In genomic region chr6:108167449-108167903, GRCh38 we compare ENCODE assay signal across 15 cellular contexts. TPM values are rescaled to one million over a fixed set of nuclear protein-coding genes. Genes with fewer than 3 reads are reported as not detected.
DNase-seq lines count a peak whose midpoint lies in the region; ATAC-seq lines count a peak whose summit lies in the region.
"Had no signal": no experiment of that assay in that cellular context is flagged by ENCODE, and none has a peak within 500 bp of the region (broad histone marks: within the 10 kb centered on the region; RNA-seq: fewer than 3 reads in every experiment).

No MANE protein-coding gene starts in this region.

- peaks cover 100% of the 10 kb centered on the region for H3K27me3 ChIP-seq in trophoblast cell (ENCODE audit: insufficient read depth, low read length)

- no peak overlapping the region for H2BK5ac ChIP-seq in trophoblast cell (ENCODE audit: low read depth, low read length, poor library complexity)

- CTCF ChIA-PET in activated CD8-positive, alpha-beta T cell treated with anti-CD3 and anti-CD28 coated beads, Interleukin-2, amount 10 ng/mL, durations not matched to agents 7 days and 5 days (lab: Charles Lee) = interaction anchor here (1.3 kb wide), 1 partner anchor 360 kb away, joined by 3 read pairs; no protein-coding TSS in a partner anchor

- H4K8ac ChIP-seq in trophoblast cell (ENCODE audit: low read depth, low read length) = no peak overlapping the region

- H3K4me1 Mint-ChIP-seq in activated CD8-positive, alpha-beta T cell treated with anti-CD3 and anti-CD28 coated beads, Interleukin-2, amount 10 ng/mL, durations not matched to agents 7 days and 5 days (ENCODE audit: low read depth) = peaks cover 33% of the 10 kb centered on the region

- H3K36me3 ChIP-seq in trophoblast cell (ENCODE audit: control insufficient read depth in 1 of 2, insufficient read depth in 2 of 2, low read length in 2 of 2) = no peaks in the 10 kb centered on the region
- H3K36me3 ChIP-seq: esophagus muscularis mucosa had no signal

- peaks cover 33 to 37% of the 10 kb centered on the region in 2 experiments for H3K4me1 ChIP-seq in trophoblast cell (ENCODE audit: control insufficient read depth in 1 of 2, insufficient read depth in 2 of 2, low read length in 2 of 2)

- H4K12ac ChIP-seq in trophoblast cell (ENCODE audit: low read depth, low read length) = no peak overlapping the region

- DNase-seq in DMS53 (lab: John Stamatoyannopoulos, UW) (peak; percentile 47), DMS53 treated with DMSO at 0.1 percent for 48 hours (lab: John Stamatoyannopoulos, UW; ENCODE audit: unreplicated experiment) (no peak), trophoblast cell (peak in 1 of 2 donors; percentile 27), amniotic stem cell (lab: John Stamatoyannopoulos, UW) (no peak), EL (no peak), kidney glomerular epithelial cell (lab: John Stamatoyannopoulos, UW) (no peak)
- no peak for DNase-seq in activated CD8-positive, alpha-beta T cell treated with anti-CD3 and anti-CD28 coated beads, Interleukin-2, amount 10 ng/mL, durations not matched to agents 7 days and 5 days
- DNase-seq: NCI-H1092 treated with DMSO at 0.1 percent for 48 hours, substantia nigra, T-helper 9 cell had no signal

- H3K79me2 ChIP-seq in trophoblast cell (ENCODE audit: control insufficient read depth, insufficient read depth, low read length, poor library complexity) = no peaks in the 10 kb centered on the region

- peak overlapping the region; percentile 47 for H3K4me2 ChIP-seq in trophoblast cell (ENCODE audit: low read length)

- no peak overlapping the region for H3K14ac ChIP-seq in trophoblast cell (ENCODE audit: low read length)

- H3K4me3 ChIP-seq in iPS-11a (ENCODE audit: low read depth, low read length) = peak overlapping the region; percentile 13
- H3K4me3 ChIP-seq in trophoblast cell (ENCODE audit: low read depth, low read length) = peak overlapping the region; percentile 38

- H3K4me3 Mint-ChIP-seq in activated CD8-positive, alpha-beta T cell treated with anti-CD3 and anti-CD28 coated beads, Interleukin-2, amount 10 ng/mL, durations not matched to agents 7 days and 5 days = peak overlapping the region; percentile 28

- peaks cover 1% of the 10 kb centered on the region for H3K9me3 ChIP-seq in trophoblast cell (ENCODE audit: insufficient read depth, low read depth, low read length)
- H3K9me3 ChIP-seq: esophagus muscularis mucosa had no signal

- no peak overlapping the region for H3K18ac ChIP-seq in trophoblast cell (ENCODE audit: low read length)

- no peak overlapping the region for H3K9ac ChIP-seq in trophoblast cell (ENCODE audit: low read length)

- H3K4ac ChIP-seq in trophoblast cell (ENCODE audit: low read depth, low read length) = no peak overlapping the region

- H2BK120ac ChIP-seq in trophoblast cell (ENCODE audit: insufficient read depth, low read length, poor library complexity) = no peak overlapping the region

- H3K27ac Mint-ChIP-seq in activated CD8-positive, alpha-beta T cell treated with anti-CD3 and anti-CD28 coated beads, Interleukin-2, amount 10 ng/mL, durations not matched to agents 7 days and 5 days = peak overlapping the region; percentile 39

- no peak overlapping the region for H2AK5ac ChIP-seq in trophoblast cell (ENCODE audit: low read length)

- no peak for ATAC-seq in activated CD8-positive, alpha-beta T cell treated with anti-CD3 and anti-CD28 coated beads, Interleukin-2, amount 10 ng/mL, durations not matched to agents 7 days and 5 days
- ATAC-seq: HCT116 had no signal

- H3K36me3 Mint-ChIP-seq in activated CD8-positive, alpha-beta T cell treated with anti-CD3 and anti-CD28 coated beads, Interleukin-2, amount 10 ng/mL, durations not matched to agents 7 days and 5 days (ENCODE audit: low read depth) = peaks cover 11% of the 10 kb centered on the region

- no peak overlapping the region for H2BK12ac ChIP-seq in trophoblast cell (ENCODE audit: low read length)

- no peak overlapping the region for H3K27ac ChIP-seq in trophoblast cell (ENCODE audit: low read depth, low read length)
- H3K27ac ChIP-seq: 22Rv1, esophagus muscularis mucosa had no signal

- peaks cover 84% of the 10 kb centered on the region for H3K27me3 Mint-ChIP-seq in activated CD8-positive, alpha-beta T cell treated with anti-CD3 and anti-CD28 coated beads, Interleukin-2, amount 10 ng/mL, durations not matched to agents 7 days and 5 days (ENCODE audit: low read depth)

- no peak overlapping the region for H2AFZ ChIP-seq in trophoblast cell (ENCODE audit: insufficient read depth, low read length, poor library complexity)

- no peak overlapping the region for H3K23ac ChIP-seq in trophoblast cell (ENCODE audit: low read length)

- POLR2A ChIA-PET in activated CD8-positive, alpha-beta T cell treated with anti-CD3 and anti-CD28 coated beads, Interleukin-2, amount 10 ng/mL, durations not matched to agents 7 days and 5 days (lab: Charles Lee) = no interaction called here

- no peaks in the 10 kb centered on the region for H3K9me3 Mint-ChIP-seq in activated CD8-positive, alpha-beta T cell treated with anti-CD3 and anti-CD28 coated beads, Interleukin-2, amount 10 ng/mL, durations not matched to agents 7 days and 5 days (ENCODE audit: insufficient read depth)

- no peak overlapping the region for H4K91ac ChIP-seq in trophoblast cell (ENCODE audit: low read depth, low read length)

- WGBS in trophoblast cell (ENCODE audit: extremely low coverage, insufficient coverage, insufficient read length) = no CpG with 5 or more reads among the region's 28 CpGs

- H3K79me1 ChIP-seq in trophoblast cell (ENCODE audit: low read length) = no peaks in the 10 kb centered on the region

RNA-seq across cellular contexts. Expression of gene NR2E1, which starts 1.7 kb away (rescaled TPM):
- total RNA-seq in activated CD8-positive, alpha-beta T cell treated with anti-CD3 and anti-CD28 coated beads, Interleukin-2, amount 10 ng/mL, durations not matched to agents 7 days and 5 days = not detected
- not detected in 2 replicates for polyA plus RNA-seq in trophoblast cell (2013)
- total RNA-seq: esophagus muscularis mucosa, lung microvascular endothelial cell had no signal
